ENCODE assay signal across 22 cellular contexts in the genomic region with DNA sequence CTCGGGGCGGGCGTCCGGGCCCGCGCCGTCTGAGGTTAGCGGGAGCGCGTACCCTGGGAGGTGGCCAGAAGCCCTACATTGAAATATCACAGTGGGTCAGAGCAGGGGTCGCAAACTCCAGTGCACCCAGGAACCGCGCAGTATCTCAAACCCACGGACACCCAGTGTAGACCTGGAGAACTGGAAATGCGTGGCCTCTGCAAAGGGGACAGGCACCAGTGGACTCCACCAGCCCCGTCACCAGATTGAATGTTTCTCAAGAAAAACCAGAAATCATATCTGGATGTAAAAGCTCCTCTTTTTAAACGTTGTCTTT.
DNase-seq lines count a peak whose midpoint lies in the region; ATAC-seq, FAIRE-seq and TF ChIP-seq lines count a peak whose summit lies in the region.
"Had no signal": no experiment of that assay in that cellular context is flagged by ENCODE, and none has a peak within 500 bp of the region (broad histone marks: within the 10 kb centered on the region; RNA-seq: fewer than 3 reads in every experiment).

No MANE protein-coding gene starts in this region.

- intact Hi-C loops in sciatic nerve (cut with DNase I), result no loop called here

- H3K36me3 ChIP-seq in ES-I3 (ENCODE audit: insufficient read depth, low read length), result no peaks in the 10 kb centered on the region
- no peaks in the 10 kb centered on the region for H3K36me3 ChIP-seq in SJSA1
- no peaks in the 10 kb centered on the region for H3K36me3 ChIP-seq in hepatocyte (replicated peaks; ENCODE audit: insufficient read depth, low read depth)
- H3K36me3 ChIP-seq: WERI-Rb-1 had no signal

- H4K20me1 ChIP-seq in hepatocyte (ENCODE audit: insufficient read depth, poor library complexity, severe bottlenecking), result no peaks in the 10 kb centered on the region

- FAIRE-seq in GM12892 (lab: Jason Lieb, UNC), result no peak
- FAIRE-seq: endometrium, urothelium cell line had no signal

- DNase-seq in SJSA1 (ENCODE audit: low read depth in 1 of 2, low spot score in 2 of 2), result no peak
- DNase-seq in hepatocyte (ENCODE audit: low spot score), result no peak
- DNase-seq in sciatic nerve (ENCODE audit: low spot score), result no peak
- no peak for DNase-seq in GM20000 (ENCODE audit: low spot score)
- DNase-seq in GOT3 (lab: John Stamatoyannopoulos, UW), result no peak
- no peak for DNase-seq in GM12892 (ENCODE audit: insufficient read length)
- DNase-seq in activated effector memory CD4-positive, alpha-beta T cell treated with Interleukin-2 at 50 U/mL for 16 hours, result no peak
- DNase-seq: activated CD4-positive, alpha-beta memory T cell treated with anti-CD3 and anti-CD28 coated beads for 36 hours; activated naive CD8-positive, alpha-beta T cell treated with anti-CD3 and anti-CD28 coated beads, Interleukin-2, amount 10 ng/mL, durations not matched to agents 7 days and 5 days; activated T-cell treated with anti-CD3 and anti-CD28 coated beads, Interleukin-2, amount 50 U/mL, for 48 hours; naive B cell; NCI-H2081; NCI-H510A treated with DMSO at 0.1 percent for 48 hours; SIG-M5; stimulated activated CD4-positive, alpha-beta T cell treated with anti-CD3 and anti-CD28 coated beads, Interleukin-12 subunit alpha, Interleukin-12 subunit beta, amount 100 ng/mL, for 4 hours; stimulated activated naive B cell treated with anti-CD40 and anti-IgM and Interleukin-4, amounts not matched to agents 10 μg/mL and 1 μg/mL and 100 μg/mL, for 72 hours; T-helper 17 cell; WERI-Rb-1 had no signal

- no peaks in the 10 kb centered on the region for H3K27me3 ChIP-seq in SJSA1 (replicated peaks)
- H3K27me3 ChIP-seq in hepatocyte, result peaks cover 6% of the 10 kb centered on the region

- no peak for TF ChIP-seq POLR2A in GM12892 (IDR thresholded peaks at IDR 0.05; ENCODE audit: low read depth, low read length)

- H3K27ac ChIP-seq in SJSA1, result peak overlapping the region; percentile 83
- H3K27ac ChIP-seq in hepatocyte, result no peak overlapping the region
- H3K27ac ChIP-seq: psoas muscle, WERI-Rb-1 had no signal

- no peak overlapping the region for H2AFZ ChIP-seq in hepatocyte

- H3K9me3 ChIP-seq in ES-I3 (ENCODE audit: control insufficient read depth, insufficient read depth, low read length), result no peaks in the 10 kb centered on the region
- H3K9me3 ChIP-seq in SJSA1 (replicated peaks), result no peaks in the 10 kb centered on the region
- H3K9me3 ChIP-seq in hepatocyte (ENCODE audit: low read depth), result no peaks in the 10 kb centered on the region
- H3K9me3 ChIP-seq: psoas muscle had no signal

- no peak overlapping the region for H3K4me3 ChIP-seq in SJSA1
- no peak overlapping the region for H3K4me3 ChIP-seq in hepatocyte
- H3K4me3 ChIP-seq: psoas muscle had no signal

- H3K4me1 ChIP-seq in ES-I3 (ENCODE audit: insufficient read depth, low read length), result peaks cover 21% of the 10 kb centered on the region
- H3K4me1 ChIP-seq in SJSA1 (replicated peaks), result peaks cover 28% of the 10 kb centered on the region
- H3K4me1 ChIP-seq in hepatocyte (ENCODE audit: insufficient read depth), result peaks cover 3% of the 10 kb centered on the region
- H3K4me1 ChIP-seq: psoas muscle had no signal

- peak overlapping the region; percentile 9 for H3K4me2 ChIP-seq in hepatocyte

- WGBS in hepatocyte (ENCODE audit: low lambda C conversion rate, missing lambda C conversion rate), result 81% methylated on average over 17 of the region's 17 CpGs

- H3K9me2 ChIP-seq in hepatocyte (replicated peaks; ENCODE audit: insufficient read depth), result no peaks in the 10 kb centered on the region

- peak overlapping the region; percentile 42 for H3K9ac ChIP-seq in ES-I3 (ENCODE audit: low read depth, low read length)

- ATAC-seq in sciatic nerve, result peak; percentile 61
- ATAC-seq: stimulated activated naive B cell treated with anti-CD40 and anti-IgM and Interleukin-4, amounts not matched to agents 10 μg/mL and 1 μg/mL and 100 μg/mL, for 72 hours; T-helper 17 cell had no signal

- TF ChIP-seq CTCF in hepatocyte (IDR thresholded peaks at IDR 0.05; ENCODE audit: poor library complexity) (no peak), GM20000 (IDR thresholded peaks at IDR 0.05; ENCODE audit: extremely low read depth, missing control alignments) (no peak)

- H3K79me2 ChIP-seq in hepatocyte, result no peaks in the 10 kb centered on the region
